Comparison of ENCODE assay signal across 1 cellular context in genomic region chr14:31205681-31206535, GRCh38.
A peak's percentile ranks its signal among the peaks of the same experiment; 100 is the strongest.
TF ChIP-seq lines count a peak whose summit lies in the region.

No MANE protein-coding gene starts in this region.

TF ChIP-seq in HEK293, 187 proteins besides CTCF, POLR2A, EP300 and RAD21 (continued from another document):
- TF ChIP-seq ZNF561 (tag by site-specific recombination; IDR thresholded peaks at IDR 0.05; ENCODE audit: borderline replicate concordance) = peak; percentile 14; the same call in 1 of the 2 replicates
- TF ChIP-seq KLF9 (tag by site-specific recombination; IDR thresholded peaks at IDR 0.05; ENCODE audit: low read depth) = no peak
- TF ChIP-seq ZNF341 (tag by site-specific recombination; IDR thresholded peaks at IDR 0.05; ENCODE audit: low read depth) = peak; percentile 74
- TF ChIP-seq, protein P1, sequence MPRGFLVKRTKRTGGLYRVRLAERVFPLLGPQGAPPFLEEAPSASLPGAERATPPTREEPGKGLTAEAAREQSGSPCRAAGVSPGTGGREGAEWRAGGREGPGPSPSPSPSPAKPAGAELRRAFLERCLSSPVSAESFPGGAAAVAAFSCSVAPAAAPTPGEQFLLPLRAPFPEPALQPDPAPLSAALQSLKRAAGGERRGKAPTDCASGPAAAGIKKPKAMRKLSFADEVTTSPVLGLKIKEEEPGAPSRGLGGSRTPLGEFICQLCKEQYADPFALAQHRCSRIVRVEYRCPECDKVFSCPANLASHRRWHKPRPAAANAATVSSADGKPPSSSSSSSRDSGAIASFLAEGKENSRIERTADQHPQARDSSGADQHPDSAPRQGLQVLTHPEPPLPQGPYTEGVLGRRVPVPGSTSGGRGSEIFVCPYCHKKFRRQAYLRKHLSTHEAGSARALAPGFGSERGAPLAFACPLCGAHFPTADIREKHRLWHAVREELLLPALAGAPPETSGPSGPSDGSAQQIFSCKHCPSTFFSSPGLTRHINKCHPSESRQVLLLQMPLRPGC (tag by site-specific recombination; IDR thresholded peaks at IDR 0.05) = peak; percentile 68
- 0 out of 2 replicates have a peak, but pooled peaks have one; percentile 12 for TF ChIP-seq ZNF692 (tag by site-specific recombination; IDR thresholded peaks at IDR 0.05)
- no peak for TF ChIP-seq ZNF514 (tag by site-specific recombination; IDR thresholded peaks at IDR 0.05)
- TF ChIP-seq, protein P2, sequence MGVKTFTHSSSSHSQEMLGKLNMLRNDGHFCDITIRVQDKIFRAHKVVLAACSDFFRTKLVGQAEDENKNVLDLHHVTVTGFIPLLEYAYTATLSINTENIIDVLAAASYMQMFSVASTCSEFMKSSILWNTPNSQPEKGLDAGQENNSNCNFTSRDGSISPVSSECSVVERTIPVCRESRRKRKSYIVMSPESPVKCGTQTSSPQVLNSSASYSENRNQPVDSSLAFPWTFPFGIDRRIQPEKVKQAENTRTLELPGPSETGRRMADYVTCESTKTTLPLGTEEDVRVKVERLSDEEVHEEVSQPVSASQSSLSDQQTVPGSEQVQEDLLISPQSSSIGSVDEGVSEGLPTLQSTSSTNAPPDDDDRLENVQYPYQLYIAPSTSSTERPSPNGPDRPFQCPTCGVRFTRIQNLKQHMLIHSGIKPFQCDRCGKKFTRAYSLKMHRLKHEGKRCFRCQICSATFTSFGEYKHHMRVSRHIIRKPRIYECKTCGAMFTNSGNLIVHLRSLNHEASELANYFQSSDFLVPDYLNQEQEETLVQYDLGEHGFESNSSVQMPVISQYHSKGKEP (tag by site-specific recombination; IDR thresholded peaks at IDR 0.05) = 0 out of 2 replicates have a peak, but pooled peaks have one; percentile 57
- peak; percentile 65; the same call in 1 of the 2 replicates for TF ChIP-seq PRDM1 (tag by site-specific recombination; IDR thresholded peaks at IDR 0.05)
- TF ChIP-seq, protein P3, sequence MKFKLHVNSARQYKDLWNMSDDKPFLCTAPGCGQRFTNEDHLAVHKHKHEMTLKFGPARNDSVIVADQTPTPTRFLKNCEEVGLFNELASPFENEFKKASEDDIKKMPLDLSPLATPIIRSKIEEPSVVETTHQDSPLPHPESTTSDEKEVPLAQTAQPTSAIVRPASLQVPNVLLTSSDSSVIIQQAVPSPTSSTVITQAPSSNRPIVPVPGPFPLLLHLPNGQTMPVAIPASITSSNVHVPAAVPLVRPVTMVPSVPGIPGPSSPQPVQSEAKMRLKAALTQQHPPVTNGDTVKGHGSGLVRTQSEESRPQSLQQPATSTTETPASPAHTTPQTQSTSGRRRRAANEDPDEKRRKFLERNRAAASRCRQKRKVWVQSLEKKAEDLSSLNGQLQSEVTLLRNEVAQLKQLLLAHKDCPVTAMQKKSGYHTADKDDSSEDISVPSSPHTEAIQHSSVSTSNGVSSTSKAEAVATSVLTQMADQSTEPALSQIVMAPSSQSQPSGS (tag by site-specific recombination; IDR thresholded peaks at IDR 0.05; ENCODE audit: low read depth) = no peak
- TF ChIP-seq ZBTB17 (tag by site-specific recombination; IDR thresholded peaks at IDR 0.05) = peak; percentile 96
TF ChIP-seq in HEK293: peak in this region for 8.
